Comparison of ENCODE assay signal across 1 cellular context in the genomic region with DNA sequence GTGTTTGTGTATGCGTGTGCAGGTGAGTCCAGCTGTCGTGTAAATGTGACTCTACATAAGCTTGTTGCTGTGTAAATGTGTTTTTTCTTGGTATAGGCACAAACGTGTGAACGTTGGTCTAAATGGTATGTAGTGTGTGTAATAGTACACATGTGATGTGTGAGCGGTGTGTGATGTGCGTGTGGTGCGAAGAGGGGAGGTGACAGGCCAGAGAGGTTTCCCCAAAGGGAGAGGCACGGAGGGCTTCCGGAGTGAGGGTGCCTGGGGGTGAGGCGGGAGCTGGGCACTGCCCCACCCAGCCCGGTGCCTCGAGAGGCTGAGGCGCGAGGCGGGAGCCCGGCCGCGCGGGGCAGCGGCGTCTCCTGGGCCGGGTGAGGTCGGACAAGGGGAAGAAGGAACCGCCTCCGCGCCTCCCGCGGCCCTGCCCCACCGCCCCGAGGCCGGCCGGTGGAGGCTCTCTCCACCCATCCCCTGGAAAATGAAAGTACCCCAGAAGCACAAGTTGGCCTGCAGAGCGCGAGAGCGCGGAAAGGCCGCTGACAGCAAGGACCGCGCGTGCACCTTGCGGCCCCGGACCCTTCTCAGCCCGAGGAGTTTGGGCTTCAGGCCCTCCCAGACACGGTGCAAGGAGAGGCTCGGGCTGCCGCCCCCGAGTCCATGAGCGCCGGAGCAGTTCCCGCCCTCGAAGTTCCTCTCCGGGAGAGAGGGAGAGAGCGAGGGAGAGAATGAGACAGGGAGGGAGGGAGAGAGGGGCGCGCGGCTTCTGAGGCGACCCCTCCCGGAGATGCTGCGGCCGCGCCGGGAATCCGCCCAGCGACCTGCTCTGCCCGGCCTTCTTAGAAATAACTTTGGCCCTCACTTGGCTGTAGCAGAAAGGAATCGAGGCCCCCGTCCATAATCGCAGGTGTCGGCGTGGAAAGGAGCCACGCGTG.
TF ChIP-seq lines count a peak whose summit lies in the region.

No MANE protein-coding gene starts in this region.

TF ChIP-seq in HepG2, 621 proteins besides CTCF, POLR2A, EP300 and RAD21 (continues in another document):
- TF ChIP-seq, protein P1, sequence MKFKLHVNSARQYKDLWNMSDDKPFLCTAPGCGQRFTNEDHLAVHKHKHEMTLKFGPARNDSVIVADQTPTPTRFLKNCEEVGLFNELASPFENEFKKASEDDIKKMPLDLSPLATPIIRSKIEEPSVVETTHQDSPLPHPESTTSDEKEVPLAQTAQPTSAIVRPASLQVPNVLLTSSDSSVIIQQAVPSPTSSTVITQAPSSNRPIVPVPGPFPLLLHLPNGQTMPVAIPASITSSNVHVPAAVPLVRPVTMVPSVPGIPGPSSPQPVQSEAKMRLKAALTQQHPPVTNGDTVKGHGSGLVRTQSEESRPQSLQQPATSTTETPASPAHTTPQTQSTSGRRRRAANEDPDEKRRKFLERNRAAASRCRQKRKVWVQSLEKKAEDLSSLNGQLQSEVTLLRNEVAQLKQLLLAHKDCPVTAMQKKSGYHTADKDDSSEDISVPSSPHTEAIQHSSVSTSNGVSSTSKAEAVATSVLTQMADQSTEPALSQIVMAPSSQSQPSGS (CRISPR knock-in tag; IDR thresholded peaks at IDR 0.05), result no peak
- TF ChIP-seq, protein P2, sequence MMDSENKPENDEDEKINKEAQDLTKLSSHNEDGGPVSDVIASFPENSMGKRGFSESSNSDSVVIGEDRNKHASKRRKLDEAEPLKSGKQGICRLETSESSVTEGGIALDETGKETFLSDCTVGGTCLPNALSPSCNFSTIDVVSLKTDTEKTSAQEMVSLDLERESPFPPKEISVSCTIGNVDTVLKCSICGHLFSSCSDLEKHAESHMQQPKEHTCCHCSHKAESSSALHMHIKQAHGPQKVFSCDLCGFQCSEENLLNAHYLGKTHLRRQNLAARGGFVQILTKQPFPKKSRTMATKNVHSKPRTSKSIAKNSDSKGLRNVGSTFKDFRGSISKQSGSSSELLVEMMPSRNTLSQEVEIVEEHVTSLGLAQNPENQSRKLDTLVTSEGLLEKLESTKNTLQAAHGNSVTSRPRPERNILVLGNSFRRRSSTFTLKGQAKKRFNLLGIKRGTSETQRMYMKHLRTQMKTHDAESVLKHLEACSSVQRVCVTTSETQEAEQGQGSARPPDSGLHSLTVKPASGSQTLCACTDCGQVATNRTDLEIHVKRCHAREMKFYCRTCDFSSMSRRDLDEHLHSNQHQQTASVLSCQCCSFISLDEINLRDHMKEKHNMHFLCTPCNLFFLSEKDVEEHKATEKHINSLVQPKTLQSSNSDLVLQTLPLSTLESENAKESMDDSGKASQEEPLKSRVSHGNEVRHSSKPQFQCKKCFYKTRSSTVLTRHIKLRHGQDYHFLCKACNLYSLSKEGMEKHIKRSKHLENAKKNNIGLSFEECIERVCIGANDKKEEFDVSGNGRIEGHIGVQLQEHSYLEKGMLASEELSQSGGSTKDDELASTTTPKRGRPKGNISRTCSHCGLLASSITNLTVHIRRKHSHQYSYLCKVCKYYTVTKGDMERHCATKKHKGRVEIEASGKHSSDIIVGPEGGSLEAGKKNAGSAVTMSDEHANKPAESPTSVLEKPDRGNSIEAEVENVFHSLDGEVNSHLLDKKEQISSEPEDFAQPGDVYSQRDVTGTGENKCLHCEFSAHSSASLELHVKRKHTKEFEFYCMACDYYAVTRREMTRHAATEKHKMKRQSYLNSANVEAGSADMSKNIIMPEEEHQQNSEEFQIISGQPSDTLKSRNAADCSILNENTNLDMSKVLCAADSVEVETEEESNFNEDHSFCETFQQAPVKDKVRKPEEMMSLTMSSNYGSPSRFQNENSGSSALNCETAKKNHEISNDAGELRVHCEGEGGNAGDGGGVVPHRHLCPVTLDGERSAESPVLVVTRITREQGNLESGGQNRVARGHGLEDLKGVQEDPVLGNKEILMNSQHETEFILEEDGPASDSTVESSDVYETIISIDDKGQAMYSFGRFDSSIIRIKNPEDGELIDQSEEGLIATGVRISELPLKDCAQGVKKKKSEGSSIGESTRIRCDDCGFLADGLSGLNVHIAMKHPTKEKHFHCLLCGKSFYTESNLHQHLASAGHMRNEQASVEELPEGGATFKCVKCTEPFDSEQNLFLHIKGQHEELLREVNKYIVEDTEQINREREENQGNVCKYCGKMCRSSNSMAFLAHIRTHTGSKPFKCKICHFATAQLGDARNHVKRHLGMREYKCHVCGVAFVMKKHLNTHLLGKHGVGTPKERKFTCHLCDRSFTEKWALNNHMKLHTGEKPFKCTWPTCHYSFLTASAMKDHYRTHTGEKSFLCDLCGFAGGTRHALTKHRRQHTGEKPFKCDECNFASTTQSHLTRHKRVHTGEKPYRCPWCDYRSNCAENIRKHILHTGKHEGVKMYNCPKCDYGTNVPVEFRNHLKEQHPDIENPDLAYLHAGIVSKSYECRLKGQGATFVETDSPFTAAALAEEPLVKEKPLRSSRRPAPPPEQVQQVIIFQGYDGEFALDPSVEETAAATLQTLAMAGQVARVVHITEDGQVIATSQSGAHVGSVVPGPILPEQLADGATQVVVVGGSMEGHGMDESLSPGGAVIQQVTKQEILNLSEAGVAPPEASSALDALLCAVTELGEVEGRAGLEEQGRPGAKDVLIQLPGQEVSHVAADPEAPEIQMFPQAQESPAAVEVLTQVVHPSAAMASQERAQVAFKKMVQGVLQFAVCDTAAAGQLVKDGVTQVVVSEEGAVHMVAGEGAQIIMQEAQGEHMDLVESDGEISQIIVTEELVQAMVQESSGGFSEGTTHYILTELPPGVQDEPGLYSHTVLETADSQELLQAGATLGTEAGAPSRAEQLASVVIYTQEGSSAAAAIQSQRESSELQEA (CRISPR knock-in tag; IDR thresholded peaks at IDR 0.05; ENCODE audit: not compliant biosample characterization), result peak; percentile 14
- no peak for TF ChIP-seq ISL2 (CRISPR knock-in tag; IDR thresholded peaks at IDR 0.05)
- TF ChIP-seq, protein P3, sequence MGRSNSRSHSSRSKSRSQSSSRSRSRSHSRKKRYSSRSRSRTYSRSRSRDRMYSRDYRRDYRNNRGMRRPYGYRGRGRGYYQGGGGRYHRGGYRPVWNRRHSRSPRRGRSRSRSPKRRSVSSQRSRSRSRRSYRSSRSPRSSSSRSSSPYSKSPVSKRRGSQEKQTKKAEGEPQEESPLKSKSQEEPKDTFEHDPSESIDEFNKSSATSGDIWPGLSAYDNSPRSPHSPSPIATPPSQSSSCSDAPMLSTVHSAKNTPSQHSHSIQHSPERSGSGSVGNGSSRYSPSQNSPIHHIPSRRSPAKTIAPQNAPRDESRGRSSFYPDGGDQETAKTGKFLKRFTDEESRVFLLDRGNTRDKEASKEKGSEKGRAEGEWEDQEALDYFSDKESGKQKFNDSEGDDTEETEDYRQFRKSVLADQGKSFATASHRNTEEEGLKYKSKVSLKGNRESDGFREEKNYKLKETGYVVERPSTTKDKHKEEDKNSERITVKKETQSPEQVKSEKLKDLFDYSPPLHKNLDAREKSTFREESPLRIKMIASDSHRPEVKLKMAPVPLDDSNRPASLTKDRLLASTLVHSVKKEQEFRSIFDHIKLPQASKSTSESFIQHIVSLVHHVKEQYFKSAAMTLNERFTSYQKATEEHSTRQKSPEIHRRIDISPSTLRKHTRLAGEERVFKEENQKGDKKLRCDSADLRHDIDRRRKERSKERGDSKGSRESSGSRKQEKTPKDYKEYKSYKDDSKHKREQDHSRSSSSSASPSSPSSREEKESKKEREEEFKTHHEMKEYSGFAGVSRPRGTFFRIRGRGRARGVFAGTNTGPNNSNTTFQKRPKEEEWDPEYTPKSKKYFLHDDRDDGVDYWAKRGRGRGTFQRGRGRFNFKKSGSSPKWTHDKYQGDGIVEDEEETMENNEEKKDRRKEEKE (IDR thresholded peaks at IDR 0.05), result no peak
- TF ChIP-seq, protein P4, sequence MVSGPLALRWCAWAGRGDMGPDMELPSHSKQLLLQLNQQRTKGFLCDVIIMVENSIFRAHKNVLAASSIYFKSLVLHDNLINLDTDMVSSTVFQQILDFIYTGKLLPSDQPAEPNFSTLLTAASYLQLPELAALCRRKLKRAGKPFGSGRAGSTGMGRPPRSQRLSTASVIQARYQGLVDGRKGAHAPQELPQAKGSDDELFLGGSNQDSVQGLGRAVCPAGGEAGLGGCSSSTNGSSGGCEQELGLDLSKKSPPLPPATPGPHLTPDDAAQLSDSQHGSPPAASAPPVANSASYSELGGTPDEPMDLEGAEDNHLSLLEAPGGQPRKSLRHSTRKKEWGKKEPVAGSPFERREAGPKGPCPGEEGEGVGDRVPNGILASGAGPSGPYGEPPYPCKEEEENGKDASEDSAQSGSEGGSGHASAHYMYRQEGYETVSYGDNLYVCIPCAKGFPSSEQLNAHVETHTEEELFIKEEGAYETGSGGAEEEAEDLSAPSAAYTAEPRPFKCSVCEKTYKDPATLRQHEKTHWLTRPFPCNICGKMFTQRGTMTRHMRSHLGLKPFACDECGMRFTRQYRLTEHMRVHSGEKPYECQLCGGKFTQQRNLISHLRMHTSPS (CRISPR knock-in tag; IDR thresholded peaks at IDR 0.05; ENCODE audit: low read depth), result no peak
- TF ChIP-seq HOXA7 (CRISPR knock-in tag; IDR thresholded peaks at IDR 0.05), result no peak
- no peak for TF ChIP-seq ZBTB1 (CRISPR knock-in tag; IDR thresholded peaks at IDR 0.05; ENCODE audit: borderline replicate concordance)
- no peak for TF ChIP-seq MTA3 (CRISPR knock-in tag; IDR thresholded peaks at IDR 0.05)
- TF ChIP-seq, protein P5, sequence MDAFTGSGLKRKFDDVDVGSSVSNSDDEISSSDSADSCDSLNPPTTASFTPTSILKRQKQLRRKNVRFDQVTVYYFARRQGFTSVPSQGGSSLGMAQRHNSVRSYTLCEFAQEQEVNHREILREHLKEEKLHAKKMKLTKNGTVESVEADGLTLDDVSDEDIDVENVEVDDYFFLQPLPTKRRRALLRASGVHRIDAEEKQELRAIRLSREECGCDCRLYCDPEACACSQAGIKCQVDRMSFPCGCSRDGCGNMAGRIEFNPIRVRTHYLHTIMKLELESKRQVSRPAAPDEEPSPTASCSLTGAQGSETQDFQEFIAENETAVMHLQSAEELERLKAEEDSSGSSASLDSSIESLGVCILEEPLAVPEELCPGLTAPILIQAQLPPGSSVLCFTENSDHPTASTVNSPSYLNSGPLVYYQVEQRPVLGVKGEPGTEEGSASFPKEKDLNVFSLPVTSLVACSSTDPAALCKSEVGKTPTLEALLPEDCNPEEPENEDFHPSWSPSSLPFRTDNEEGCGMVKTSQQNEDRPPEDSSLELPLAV (CRISPR knock-in tag; conservative IDR thresholded peaks at IDR 0.05; ENCODE audit: low read depth), result no peak
- TF ChIP-seq, protein P6, sequence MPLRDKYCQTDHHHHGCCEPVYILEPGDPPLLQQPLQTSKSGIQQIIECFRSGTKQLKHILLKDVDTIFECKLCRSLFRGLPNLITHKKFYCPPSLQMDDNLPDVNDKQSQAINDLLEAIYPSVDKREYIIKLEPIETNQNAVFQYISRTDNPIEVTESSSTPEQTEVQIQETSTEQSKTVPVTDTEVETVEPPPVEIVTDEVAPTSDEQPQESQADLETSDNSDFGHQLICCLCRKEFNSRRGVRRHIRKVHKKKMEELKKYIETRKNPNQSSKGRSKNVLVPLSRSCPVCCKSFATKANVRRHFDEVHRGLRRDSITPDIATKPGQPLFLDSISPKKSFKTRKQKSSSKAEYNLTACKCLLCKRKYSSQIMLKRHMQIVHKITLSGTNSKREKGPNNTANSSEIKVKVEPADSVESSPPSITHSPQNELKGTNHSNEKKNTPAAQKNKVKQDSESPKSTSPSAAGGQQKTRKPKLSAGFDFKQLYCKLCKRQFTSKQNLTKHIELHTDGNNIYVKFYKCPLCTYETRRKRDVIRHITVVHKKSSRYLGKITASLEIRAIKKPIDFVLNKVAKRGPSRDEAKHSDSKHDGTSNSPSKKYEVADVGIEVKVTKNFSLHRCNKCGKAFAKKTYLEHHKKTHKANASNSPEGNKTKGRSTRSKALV (CRISPR knock-in tag; IDR thresholded peaks at IDR 0.05), result no peak
- TF ChIP-seq, protein P7, sequence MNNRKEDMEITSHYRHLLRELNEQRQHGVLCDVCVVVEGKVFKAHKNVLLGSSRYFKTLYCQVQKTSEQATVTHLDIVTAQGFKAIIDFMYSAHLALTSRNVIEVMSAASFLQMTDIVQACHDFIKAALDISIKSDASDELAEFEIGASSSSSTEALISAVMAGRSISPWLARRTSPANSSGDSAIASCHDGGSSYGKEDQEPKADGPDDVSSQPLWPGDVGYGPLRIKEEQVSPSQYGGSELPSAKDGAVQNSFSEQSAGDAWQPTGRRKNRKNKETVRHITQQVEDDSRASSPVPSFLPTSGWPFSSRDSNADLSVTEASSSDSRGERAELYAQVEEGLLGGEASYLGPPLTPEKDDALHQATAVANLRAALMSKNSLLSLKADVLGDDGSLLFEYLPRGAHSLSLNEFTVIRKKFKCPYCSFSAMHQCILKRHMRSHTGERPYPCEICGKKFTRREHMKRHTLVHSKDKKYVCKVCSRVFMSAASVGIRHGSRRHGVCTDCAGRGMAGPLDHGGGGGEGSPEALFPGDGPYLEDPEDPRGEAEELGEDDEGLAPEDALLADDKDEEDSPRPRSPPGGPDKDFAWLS (CRISPR knock-in tag; IDR thresholded peaks at IDR 0.05; ENCODE audit: borderline replicate concordance), result no peak
- 0 out of 2 replicates have a peak, but pooled peaks have one; percentile 18 for TF ChIP-seq ZNF709 (CRISPR knock-in tag; IDR thresholded peaks at IDR 0.05)
- TF ChIP-seq CBX5 (CRISPR knock-in tag; IDR thresholded peaks at IDR 0.05; ENCODE audit: borderline replicate concordance), result no peak
- TF ChIP-seq EZH2 (conservative IDR thresholded peaks at IDR 0.05; ENCODE audit: low read depth, low read length), result peak; percentile 81; the same call in 1 of the 2 replicates
- no peak for TF ChIP-seq XRCC5 (optimal IDR thresholded peaks at IDR 0.05; ENCODE audit: low read length)
- TF ChIP-seq, protein P8, sequence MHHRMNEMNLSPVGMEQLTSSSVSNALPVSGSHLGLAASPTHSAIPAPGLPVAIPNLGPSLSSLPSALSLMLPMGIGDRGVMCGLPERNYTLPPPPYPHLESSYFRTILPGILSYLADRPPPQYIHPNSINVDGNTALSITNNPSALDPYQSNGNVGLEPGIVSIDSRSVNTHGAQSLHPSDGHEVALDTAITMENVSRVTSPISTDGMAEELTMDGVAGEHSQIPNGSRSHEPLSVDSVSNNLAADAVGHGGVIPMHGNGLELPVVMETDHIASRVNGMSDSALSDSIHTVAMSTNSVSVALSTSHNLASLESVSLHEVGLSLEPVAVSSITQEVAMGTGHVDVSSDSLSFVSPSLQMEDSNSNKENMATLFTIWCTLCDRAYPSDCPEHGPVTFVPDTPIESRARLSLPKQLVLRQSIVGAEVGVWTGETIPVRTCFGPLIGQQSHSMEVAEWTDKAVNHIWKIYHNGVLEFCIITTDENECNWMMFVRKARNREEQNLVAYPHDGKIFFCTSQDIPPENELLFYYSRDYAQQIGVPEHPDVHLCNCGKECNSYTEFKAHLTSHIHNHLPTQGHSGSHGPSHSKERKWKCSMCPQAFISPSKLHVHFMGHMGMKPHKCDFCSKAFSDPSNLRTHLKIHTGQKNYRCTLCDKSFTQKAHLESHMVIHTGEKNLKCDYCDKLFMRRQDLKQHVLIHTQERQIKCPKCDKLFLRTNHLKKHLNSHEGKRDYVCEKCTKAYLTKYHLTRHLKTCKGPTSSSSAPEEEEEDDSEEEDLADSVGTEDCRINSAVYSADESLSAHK (CRISPR knock-in tag; IDR thresholded peaks at IDR 0.05; ENCODE audit: borderline replicate concordance), result no peak
- no peak for TF ChIP-seq NPAS2 (CRISPR knock-in tag; IDR thresholded peaks at IDR 0.05; ENCODE audit: borderline replicate concordance)
- TF ChIP-seq KLF6 (CRISPR knock-in tag; IDR thresholded peaks at IDR 0.05), result no peak
- no peak for TF ChIP-seq ZNF619 (CRISPR knock-in tag; IDR thresholded peaks at IDR 0.05)
- TF ChIP-seq, protein P9, sequence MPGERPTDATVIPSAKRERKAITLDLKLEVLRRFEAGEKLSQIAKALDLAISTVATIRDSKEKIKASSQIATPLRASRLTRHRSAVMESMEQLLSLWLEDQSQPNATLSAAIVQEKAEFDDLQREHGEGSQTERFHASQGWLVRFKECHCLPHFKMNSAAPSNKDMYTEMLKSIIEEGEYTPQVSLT (CRISPR knock-in tag; IDR thresholded peaks at IDR 0.05; ENCODE audit: borderline replicate concordance, low read depth), result no peak
- no peak for TF ChIP-seq ZNF615 (CRISPR knock-in tag; IDR thresholded peaks at IDR 0.05; ENCODE audit: borderline replicate concordance)
- TF ChIP-seq MIER3 (CRISPR knock-in tag; IDR thresholded peaks at IDR 0.05; ENCODE audit: borderline replicate concordance), result no peak
- TF ChIP-seq ZEB1 (IDR thresholded peaks at IDR 0.05; ENCODE audit: insufficient replicate concordance, low read depth), result no peak
- 0 out of 2 replicates have a peak, but pooled peaks have one; percentile 32 for TF ChIP-seq ZNF501 (CRISPR knock-in tag; IDR thresholded peaks at IDR 0.05)
- no peak for TF ChIP-seq ZBTB20 (CRISPR knock-in tag; IDR thresholded peaks at IDR 0.05; ENCODE audit: borderline replicate concordance, low read depth)
